Comparison of ENCODE assay signal across 23 cellular contexts in the genomic region with DNA sequence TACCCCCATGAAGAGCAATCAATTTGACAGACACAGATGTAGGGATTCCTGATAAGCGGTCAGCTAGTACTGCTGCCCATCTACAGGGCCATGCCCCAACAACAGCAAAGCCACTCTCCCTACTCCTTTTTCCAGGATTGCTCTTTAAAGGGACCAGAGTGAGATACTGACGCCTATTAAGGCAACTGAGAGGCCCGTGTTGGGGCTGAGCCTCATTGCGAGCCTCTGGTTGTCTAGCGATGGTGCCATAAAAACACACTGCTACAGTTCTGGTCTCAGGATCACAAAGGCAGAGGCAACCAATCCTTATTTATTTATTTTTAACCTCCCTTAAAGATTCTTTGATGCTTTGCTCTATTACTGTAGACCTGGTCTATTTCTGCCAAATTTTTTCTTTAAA. TPM values are rescaled to one million over a fixed set of nuclear protein-coding genes. Genes with fewer than 3 reads are reported as not detected.
DNase-seq lines count a peak whose midpoint lies in the region; ATAC-seq and TF ChIP-seq lines count a peak whose summit lies in the region.
"Had no signal": no experiment of that assay in that cellular context is flagged by ENCODE, and none has a peak within 500 bp of the region (broad histone marks: within the 10 kb centered on the region; RNA-seq: fewer than 3 reads in every experiment).

No MANE protein-coding gene starts in this region.

- no peak overlapping the region for H2AFZ ChIP-seq in mammary epithelial cell (ENCODE audit: low read depth, low read length)

- DNase-seq in right cardiac atrium, result no peak
- DNase-seq in left ventricle myocardium superior, result no peak
- DNase-seq in T-helper 17 cell, result no peak
- no peak for DNase-seq in immature natural killer cell
- peak; percentile 55 for DNase-seq in superior temporal gyrus (ENCODE audit: extremely low spot score)
- DNase-seq in T-helper 2 cell treated with Interferon-gamma antibody and Interleukin-4, amounts not matched to agents 5 μg/mL and 100 μg/mL, for 36 hours (ENCODE audit: low spot score), result no peak
- no peak for DNase-seq in mammary epithelial cell
- DNase-seq in stimulated activated CD4-positive, alpha-beta T cell treated with anti-CD3 and anti-CD28 coated beads, Interleukin-4, amount 100 ng/mL, for 4 hours, result no peak
- DNase-seq: activated CD4-positive, alpha-beta T cell treated with anti-CD3 and anti-CD28 coated beads, Interleukin-2, amount 50 U/mL, for 48 hours; activated CD4-positive, CD25-positive, alpha-beta regulatory T cell; activated CD8-positive, alpha-beta memory T cell treated with anti-CD3 and anti-CD28 coated beads, Interleukin-2, amount 50 U/mL, for 48 hours; activated effector memory CD4-positive, alpha-beta T cell treated with anti-CD3 and anti-CD28 coated beads, Interleukin-2, amount 50 U/mL, for 16 hours; brain microvascular endothelial cell; colonic mucosa; KG1; mesendoderm; MM.1S; NCI-H2081; NCI-H345; SJCRH30; stimulated activated CD4-positive, alpha-beta T cell treated with anti-CD3 and anti-CD28 coated beads, Interleukin-2, amount 100 ng/mL, for 24 hours had no signal

- no peak overlapping the region for H3K4me2 ChIP-seq in mammary epithelial cell (ENCODE audit: insufficient read depth, low read depth, low read length)

- H3K27me3 Mint-ChIP-seq in T-helper 17 cell (peaks cover 17% of the 10 kb centered on the region), immature natural killer cell (ENCODE audit: low read depth in 3 of 3) (peaks cover 4 to 8% (median 4%) of the 10 kb centered on the region in 3 donors)
- peaks cover 2% of the 10 kb centered on the region for H3K27me3 Mint-ChIP-seq in T-helper 2 cell treated with Interferon-gamma antibody and Interleukin-4, amounts not matched to agents 5 μg/mL and 100 μg/mL, for 36 hours (ENCODE audit: low read depth)

- H3K4me3 Mint-ChIP-seq in T-helper 17 cell (peak overlapping the region; percentile 78), immature natural killer cell (peak overlapping the region in 3 of 5 donors; percentile 21 to 68 (median 68))
- no peak overlapping the region for H3K4me3 Mint-ChIP-seq in T-helper 2 cell treated with Interferon-gamma antibody and Interleukin-4, amounts not matched to agents 5 μg/mL and 100 μg/mL, for 36 hours

- H3K27me3 ChIP-seq in right cardiac atrium (ENCODE audit: control insufficient read depth, insufficient read depth) (no peaks in the 10 kb centered on the region), mammary epithelial cell (ENCODE audit: insufficient read depth, low read length) (no peaks in the 10 kb centered on the region)
- H3K27me3 ChIP-seq: BLaER1 treated with 17β-estradiol and CSF1 and Interleukin-3, amounts not matched to agents 10 nM and 100 nM; brain microvascular endothelial cell; colonic mucosa; SJCRH30 had no signal

- dilution Hi-C loops in mammary epithelial cell (cut with HindIII; ENCODE audit: low sequenced_read_pairs), result no loop called here

- no peak overlapping the region for H3K4me3 ChIP-seq in right cardiac atrium (ENCODE audit: low read length)
- H3K4me3 ChIP-seq in mammary epithelial cell (replicated peaks in 1 of 3; ENCODE audit: insufficient read depth in 1 of 3, low read depth in 2 of 3, low read length in 3 of 3), result no peak overlapping the region
- H3K4me3 ChIP-seq: SJCRH30 had no signal

- H3K36me3 ChIP-seq in mammary epithelial cell (ENCODE audit: insufficient read depth, low read length), result no peaks in the 10 kb centered on the region
- H3K36me3 ChIP-seq: BLaER1 treated with 17β-estradiol and CSF1 and Interleukin-3, amounts not matched to agents 10 nM and 100 nM; brain microvascular endothelial cell; colonic mucosa; SJCRH30 had no signal

- no peak overlapping the region for H3K9ac ChIP-seq in mammary epithelial cell (ENCODE audit: insufficient read depth, low read length)

- no peak for ATAC-seq in right cardiac atrium
- ATAC-seq in left ventricle myocardium superior, result no peak
- ATAC-seq in T-helper 17 cell, result no peak

- in situ Hi-C loops in mammary epithelial cell (cut with MboI; ENCODE audit: low sequenced_read_pairs in 2 of 2), result loop anchor here (10.0 to 25.0 kb wide), 2 partner anchors 148 to 311 kb away; no protein-coding TSS in a partner anchor

- intact Hi-C loops in right cardiac atrium (cut with DNase I), result loop anchor here (5.0 to 10.0 kb wide), 4 partner anchors 126 to 318 kb away; no protein-coding TSS in a partner anchor
- intact Hi-C loops in left ventricle myocardium superior (cut with micrococcal nuclease), result no loop called here
- intact Hi-C loops in mammary epithelial cell (cut with micrococcal nuclease), result loop anchor here (5.0 kb wide), 1 partner anchor 426 kb away; no protein-coding TSS in a partner anchor

- no TSS peak for BruUV-seq in mammary epithelial cell (replicated peaks; lab: Mats Ljungman, UMichigan)

- no peaks in the 10 kb centered on the region for H4K20me1 ChIP-seq in mammary epithelial cell (ENCODE audit: insufficient read depth, low read length)
- H4K20me1 ChIP-seq: BLaER1 treated with 17β-estradiol and CSF1 and Interleukin-3, amounts not matched to agents 10 nM and 100 nM had no signal

- no peak for TF ChIP-seq CTCF in mammary epithelial cell (conservative IDR thresholded peaks at IDR 0.05 in 1 of 2, IDR thresholded peaks at IDR 0.05 in 1 of 2; ENCODE audit: extremely low read depth in 1 of 2, insufficient read depth in 1 of 2, low read depth in 1 of 2, low read length in 2 of 2)

- H3K79me2 ChIP-seq in mammary epithelial cell (ENCODE audit: insufficient read depth, low read length), result no peaks in the 10 kb centered on the region

- no peaks in the 10 kb centered on the region for H3K4me1 ChIP-seq in right cardiac atrium (ENCODE audit: control insufficient read depth, insufficient read depth, low read length)
- peaks cover 5% of the 10 kb centered on the region for H3K4me1 ChIP-seq in mammary epithelial cell (ENCODE audit: insufficient read depth, low read length)
- H3K4me1 ChIP-seq: colonic mucosa, SJCRH30 had no signal

- WGBS in right cardiac atrium, result 78% methylated on average over 5 of the region's 5 CpGs
- WGBS in mammary epithelial cell (ENCODE audit: low coverage, missing lambda C conversion rate), result 81% methylated on average over 5 of the region's 5 CpGs

- CTCF ChIA-PET in mammary epithelial cell (lab: Charles Lee; ENCODE audit: low non-redundant PET), result no interaction called here

- no peaks in the 10 kb centered on the region for H3K9me3 ChIP-seq in right cardiac atrium (ENCODE audit: control insufficient read depth, low read length)
- H3K9me3 ChIP-seq in T-helper 17 cell (ENCODE audit: control insufficient read depth, low read length, poor library complexity, severe bottlenecking), result no peaks in the 10 kb centered on the region
- no peaks in the 10 kb centered on the region for H3K9me3 ChIP-seq in mammary epithelial cell (replicated peaks; ENCODE audit: insufficient read depth, low read length)
- H3K9me3 ChIP-seq: colonic mucosa, SJCRH30 had no signal

- no peak overlapping the region for H3K27ac Mint-ChIP-seq in T-helper 17 cell
- no peak overlapping the region for H3K27ac Mint-ChIP-seq in immature natural killer cell
- H3K27ac Mint-ChIP-seq in T-helper 2 cell treated with Interferon-gamma antibody and Interleukin-4, amounts not matched to agents 5 μg/mL and 100 μg/mL, for 36 hours, result no peak overlapping the region

- H3K36me3 Mint-ChIP-seq in T-helper 17 cell (ENCODE audit: low read depth) (peaks cover 2% of the 10 kb centered on the region), immature natural killer cell (no peaks in the 10 kb centered on the region)
- no peaks in the 10 kb centered on the region for H3K36me3 Mint-ChIP-seq in T-helper 2 cell treated with Interferon-gamma antibody and Interleukin-4, amounts not matched to agents 5 μg/mL and 100 μg/mL, for 36 hours (ENCODE audit: low read depth)

- H3K4me1 Mint-ChIP-seq in T-helper 17 cell (peaks cover 5% of the 10 kb centered on the region), immature natural killer cell (peaks cover 4 to 11% of the 10 kb centered on the region in 2 donors)
- H3K4me1 Mint-ChIP-seq in T-helper 2 cell treated with Interferon-gamma antibody and Interleukin-4, amounts not matched to agents 5 μg/mL and 100 μg/mL, for 36 hours (ENCODE audit: low read depth), result peaks cover 2% of the 10 kb centered on the region

- no peaks in the 10 kb centered on the region for H3K9me3 Mint-ChIP-seq in immature natural killer cell
- no peaks in the 10 kb centered on the region for H3K9me3 Mint-ChIP-seq in T-helper 2 cell treated with Interferon-gamma antibody and Interleukin-4, amounts not matched to agents 5 μg/mL and 100 μg/mL, for 36 hours

- H3K27ac ChIP-seq in right cardiac atrium (ENCODE audit: low read length) (peak overlapping the region; percentile 62), mammary epithelial cell (ENCODE audit: insufficient read depth, low read depth, low read length) (no peak overlapping the region)
- H3K27ac ChIP-seq: BLaER1 treated with 17β-estradiol and CSF1 and Interleukin-3, amounts not matched to agents 10 nM and 100 nM; brain microvascular endothelial cell; colonic mucosa; SJCRH30 had no signal

RNA-seq across cellular contexts. Expression of gene AK7, which starts 31.1 kb away (rescaled TPM):
- total RNA-seq in right cardiac atrium (1 to 10 TPM in 2 of 4 donors, under 1 TPM in 2; 0.86 to 1.3 (median 1.0) TPM), left ventricle myocardium superior (0.27 TPM), T-helper 17 cell (not detected), mammary epithelial cell (1 to 10 TPM in 1 of 2 donors, under 1 TPM in 1; 0.33 to 1.5 TPM)
- polyA plus RNA-seq in right cardiac atrium (0.75 TPM), immature natural killer cell (under 1 TPM in 1 of 3 donors, not detected in 2; 0.31 TPM), mammary epithelial cell (0.15 TPM)
- not detected for polyA minus RNA-seq in mammary epithelial cell
- total RNA-seq: osteocyte, SJCRH30 had no signal

RNA-seq across cellular contexts. Expression of gene GSKIP, which starts 59.7 kb away (rescaled TPM):
- total RNA-seq in right cardiac atrium (10 to 100 TPM; 10.1 to 14.9 (median 12.8) TPM), left ventricle myocardium superior (9.6 TPM), T-helper 17 cell (10 to 100 TPM in 1 of 2 donors, 1 to 10 TPM in 1; 9.3 to 13.2 TPM), mammary epithelial cell (10 to 100 TPM; 32.2 to 61.0 TPM)
- polyA plus RNA-seq in right cardiac atrium (6.5 TPM), immature natural killer cell (10 to 100 TPM; 18.0 to 23.2 (median 21.2) TPM), mammary epithelial cell (31.7 TPM)
- 20.7 TPM for polyA minus RNA-seq in mammary epithelial cell

RNA-seq across cellular contexts. Expression of gene ATG2B, which starts 59.9 kb away (rescaled TPM):
- total RNA-seq in right cardiac atrium (10 to 100 TPM; 13.4 to 16.4 (median 14.2) TPM), left ventricle myocardium superior (11.5 TPM), T-helper 17 cell (10 to 100 TPM; 27.8 to 28.7 TPM), mammary epithelial cell (10 to 100 TPM; 15.6 to 21.8 TPM)
- polyA plus RNA-seq in right cardiac atrium (3.0 TPM), immature natural killer cell (1 to 10 TPM; 1.6 to 3.2 (median 2.9) TPM), mammary epithelial cell (5.6 TPM)
- 31.3 TPM for polyA minus RNA-seq in mammary epithelial cell
